Comparison of ENCODE assay signal across 10 cellular contexts in genomic region chr13:30734434-30734833, GRCh38. TPM values are rescaled to one million over a fixed set of nuclear protein-coding genes. Genes with fewer than 3 reads are reported as not detected.
DNase-seq lines count a peak whose midpoint lies in the region; ATAC-seq, FAIRE-seq and TF ChIP-seq lines count a peak whose summit lies in the region.
"Had no signal": no experiment of that assay in that cellular context is flagged by ENCODE, and none has a peak within 500 bp of the region (broad histone marks: within the 10 kb centered on the region; RNA-seq: fewer than 3 reads in every experiment).

No MANE protein-coding gene starts in this region.

- TF ChIP-seq CTCF in MM.1S (IDR thresholded peaks at IDR 0.05; ENCODE audit: low read length) (no peak), D721Med (IDR thresholded peaks at IDR 0.05; ENCODE audit: insufficient read depth, missing control alignments) (no peak)

- CTCF ChIA-PET in naive thymus-derived CD4-positive, alpha-beta T cell (lab: Charles Lee): no interaction called here

- POLR2A ChIA-PET in naive thymus-derived CD4-positive, alpha-beta T cell (lab: Charles Lee): interaction anchor here (0.8 to 1.5 kb wide), 2 partner anchors 9 to 39 kb away, joined by 3 to 6 read pairs; no protein-coding TSS in a partner anchor

- no peak overlapping the region for H3K9ac ChIP-seq in MM.1S (ENCODE audit: low read length)

- no peaks in the 10 kb centered on the region for H3K9me2 ChIP-seq in MM.1S (replicated peaks; ENCODE audit: insufficient read depth, low read length)

- ATAC-seq in naive thymus-derived CD4-positive, alpha-beta T cell: no peak
- no peak for ATAC-seq in HG02852 (IDR thresholded peaks at IDR 0.05; ENCODE audit: unreplicated experiment)

- H3K27ac ChIP-seq in MM.1S (ENCODE audit: low read length): no peak overlapping the region
- H3K27ac ChIP-seq in naive thymus-derived CD4-positive, alpha-beta T cell (ENCODE audit: low read depth, low read length): no peak overlapping the region
- H3K27ac ChIP-seq: thoracic aorta had no signal

- H4K20me1 ChIP-seq in MM.1S (ENCODE audit: insufficient read depth, low read length): no peaks in the 10 kb centered on the region

- H3F3A ChIP-seq in MM.1S (ENCODE audit: insufficient read depth, low read length): peaks cover 4% of the 10 kb centered on the region; the same call in 1 of the 2 replicates

- peaks cover 44 to 66% (median 61%) of the 10 kb centered on the region in 7 donors for H3K4me1 Mint-ChIP-seq in naive thymus-derived CD4-positive, alpha-beta T cell

- H3K4me3 Mint-ChIP-seq in naive thymus-derived CD4-positive, alpha-beta T cell: peak overlapping the region in 8 of 10 donors; percentile 83 to 99 (median 93)

- H3K9me3 ChIP-seq in MM.1S (replicated peaks; ENCODE audit: insufficient read depth, low read length): no peaks in the 10 kb centered on the region
- H3K9me3 ChIP-seq in naive thymus-derived CD4-positive, alpha-beta T cell (ENCODE audit: control insufficient read depth in 2 of 3, low read length in 3 of 3): no peaks in the 10 kb centered on the region
- H3K9me3 ChIP-seq: thoracic aorta had no signal

- no peak overlapping the region for H3K4me3 ChIP-seq in MM.1S (ENCODE audit: low read length)
- H3K4me3 ChIP-seq in naive thymus-derived CD4-positive, alpha-beta T cell (ENCODE audit: low read length): no peak overlapping the region
- H3K4me3 ChIP-seq: thoracic aorta had no signal

- peak; percentile 69 for DNase-seq in EH (ENCODE audit: low read depth)
- no peak for DNase-seq in MM.1S
- peak; percentile 78 for DNase-seq in amniotic epithelial cell (ENCODE audit: low read depth)
- no peak for DNase-seq in naive thymus-derived CD4-positive, alpha-beta T cell
- no peak for DNase-seq in cerebellar nuclear complex (lab: John Stamatoyannopoulos, UW)
- DNase-seq in D721Med (ENCODE audit: insufficient read length, low spot score): no peak
- DNase-seq: effector CD4-positive, alpha-beta T cell had no signal

- H3K4me2 ChIP-seq in MM.1S (ENCODE audit: low read depth, low read length): peak overlapping the region; percentile 47

- no peak overlapping the region for H2AFZ ChIP-seq in MM.1S (ENCODE audit: low read length)

- peak overlapping the region; percentile 66 to 98 (median 92) for H3K27ac Mint-ChIP-seq in naive thymus-derived CD4-positive, alpha-beta T cell

- no peak for FAIRE-seq in D721Med (lab: Jason Lieb, UNC)

- no peaks in the 10 kb centered on the region for H3K36me3 ChIP-seq in MM.1S (replicated peaks; ENCODE audit: insufficient read depth, low read length)
- H3K36me3 ChIP-seq in naive thymus-derived CD4-positive, alpha-beta T cell (ENCODE audit: control insufficient read depth in 2 of 3, insufficient read depth in 3 of 3, low read length in 3 of 3): no peaks in the 10 kb centered on the region
- H3K36me3 ChIP-seq: thoracic aorta had no signal

- intact Hi-C loops in naive thymus-derived CD4-positive, alpha-beta T cell (cut with micrococcal nuclease): loop anchor here in 1 of 2 donors (10.0 kb wide), 1 partner anchor 1140 kb away; the partner anchor contains the start of gene SLC7A1

- no peaks in the 10 kb centered on the region for H3K9me3 Mint-ChIP-seq in naive thymus-derived CD4-positive, alpha-beta T cell

- H3K27me3 ChIP-seq in MM.1S (replicated peaks; ENCODE audit: insufficient read depth, low read length): no peaks in the 10 kb centered on the region
- H3K27me3 ChIP-seq in naive thymus-derived CD4-positive, alpha-beta T cell (ENCODE audit: control insufficient read depth in 2 of 2, insufficient read depth in 2 of 2, low read length in 2 of 2): no peaks in the 10 kb centered on the region

- peaks cover 0 to 15% (median 0%) of the 10 kb centered on the region in 5 donors for H3K36me3 Mint-ChIP-seq in naive thymus-derived CD4-positive, alpha-beta T cell

- H3K27me3 Mint-ChIP-seq in naive thymus-derived CD4-positive, alpha-beta T cell: peaks cover 0 to 7% (median 0%) of the 10 kb centered on the region in 5 donors

- peaks cover 40% of the 10 kb centered on the region for H3K4me1 ChIP-seq in MM.1S (ENCODE audit: low read length)
- peaks cover 30 to 37% of the 10 kb centered on the region in 2 donors for H3K4me1 ChIP-seq in naive thymus-derived CD4-positive, alpha-beta T cell (ENCODE audit: control insufficient read depth in 2 of 2, insufficient read depth in 2 of 2, low read length in 2 of 2)

- no peaks in the 10 kb centered on the region for H3K79me2 ChIP-seq in MM.1S (ENCODE audit: low read length)

RNA-seq across cellular contexts. Expression of gene ALOX5AP, which starts 0.9 kb away (rescaled TPM):
- total RNA-seq in naive thymus-derived CD4-positive, alpha-beta T cell: 100 to 1,000 TPM in 1 of 5 experiments, 10 to 100 TPM in 4; 22.1 to 110 (median 24.4) TPM
- 100 to 1,000 TPM; 190 to 198 TPM for polyA plus RNA-seq in naive thymus-derived CD4-positive, alpha-beta T cell
- total RNA-seq: SK-MEL-5 had no signal

Comparison
In these comparisons a context has a peak if more than half of its experiments do, and no peak if none do; other contexts are left out.
1. DNase-seq: peak in EH (single experiment) and amniotic epithelial cell (single experiment); none in MM.1S (single experiment), naive thymus-derived CD4-positive, alpha-beta T cell (0 of 9), cerebellar nuclear complex (0 of 2) and D721Med (single experiment).